ENCODE assay signal across 35 cellular contexts in the genomic region with DNA sequence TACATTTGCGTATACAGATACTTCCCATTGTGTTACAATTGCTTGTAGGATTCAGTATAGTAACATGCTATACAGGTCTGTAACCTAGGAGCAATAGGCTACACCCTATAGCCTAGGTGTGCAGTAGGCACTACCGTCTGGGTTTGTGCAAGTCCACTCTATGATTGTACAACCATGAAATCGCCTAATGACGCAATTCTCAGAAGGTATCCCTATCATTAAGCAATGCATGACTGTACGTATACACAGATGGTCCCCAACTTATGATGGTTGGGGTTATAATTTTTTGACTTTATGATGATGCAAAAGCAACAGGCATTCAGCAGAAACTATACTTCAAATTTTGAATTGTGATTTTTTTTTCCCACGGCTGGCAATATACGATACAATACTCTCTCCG.
A peak's percentile ranks its signal among the peaks of the same experiment; 100 is the strongest.
DNase-seq lines count a peak whose midpoint lies in the region; ATAC-seq, FAIRE-seq and TF ChIP-seq lines count a peak whose summit lies in the region.
"Had no signal": no experiment of that assay in that cellular context is flagged by ENCODE, and none has a peak within 500 bp of the region (broad histone marks: within the 10 kb centered on the region; RNA-seq: fewer than 3 reads in every experiment).

No MANE protein-coding gene starts in this region.

- CTCF ChIA-PET in MCF 10A (lab: Yijun Ruan, JAX) (no interaction called here), HepG2 (lab: Yijun Ruan, JAX; ENCODE audit: low intra/inter-chr PET ratio, low total read pairs) (no interaction called here), IMR-90 (lab: Yijun Ruan, JAX) (no interaction called here)

- TF ChIP-seq RAD21 in HepG2 (CRISPR knock-in tag; IDR thresholded peaks at IDR 0.05) (no peak), IMR-90 (IDR thresholded peaks at IDR 0.05; ENCODE audit: low read length) (no peak)

- H3K27ac Mint-ChIP-seq in MCF 10A (ENCODE audit: low read depth, unreplicated experiment) = no peak overlapping the region
- H3K27ac Mint-ChIP-seq: B cell; CD14-positive monocyte; CD4-positive, alpha-beta memory T cell; CD4-positive, alpha-beta T cell; CD4-positive, CD25-positive, alpha-beta regulatory T cell; CD8-positive, alpha-beta T cell had no signal

- H3K9me1 ChIP-seq in IMR-90 (ENCODE audit: insufficient read depth, low read length) = no peaks in the 10 kb centered on the region

- no peaks in the 10 kb centered on the region for H4K20me1 ChIP-seq in HepG2 (ENCODE audit: insufficient read depth, low read length)
- no peaks in the 10 kb centered on the region for H4K20me1 ChIP-seq in IMR-90 (ENCODE audit: insufficient read depth, low read length)
- H4K20me1 ChIP-seq: BLaER1; BLaER1 treated with 17β-estradiol and CSF1 and Interleukin-3, amounts not matched to agents 10 nM and 100 nM had no signal

- WGBS in HepG2 (ENCODE audit: low lambda C conversion rate) = 37% methylated on average over 8 of the region's 8 CpGs
- 72% methylated on average over 8 of the region's 8 CpGs for WGBS in right lobe of liver (ENCODE audit: insufficient coverage, low coverage, low lambda C conversion rate, missing lambda C conversion rate)
- no CpG with 5 or more reads among the region's 8 CpGs for WGBS in IMR-90 (ENCODE audit: extremely low coverage in 2 of 2, insufficient read length in 1 of 2), 2 experiments

- no peak for ATAC-seq in HepG2
- ATAC-seq in right lobe of liver = no peak
- ATAC-seq in IMR-90 (ENCODE audit: low read depth) = no peak
- ATAC-seq: A549; CD8-positive, alpha-beta T cell had no signal

- no peak overlapping the region for H2BK120ac ChIP-seq in IMR-90 (ENCODE audit: low read depth, low read length)

- H3K4me3 ChIP-seq in breast epithelium (no peak overlapping the region), HepG2 (replicated peaks in 1 of 3; ENCODE audit: insufficient read depth in 1 of 3, low read depth in 2 of 3, low read length in 3 of 3) (no peak overlapping the region), right lobe of liver (no peak overlapping the region), IMR-90 (ENCODE audit: insufficient read depth, low read depth, low read length) (no peak overlapping the region)
- H3K4me3 ChIP-seq: A549; BLaER1; BLaER1 treated with 17β-estradiol and CSF1 and Interleukin-3, amounts not matched to agents 10 nM and 100 nM had no signal

- H3K4ac ChIP-seq in IMR-90 (ENCODE audit: low read depth, low read length) = no peak overlapping the region

- H3K27me3 ChIP-seq in breast epithelium = no peaks in the 10 kb centered on the region
- no peaks in the 10 kb centered on the region for H3K27me3 ChIP-seq in HepG2 (ENCODE audit: control insufficient read depth in 1 of 2, insufficient read depth in 2 of 2, low read length in 2 of 2)
- no peaks in the 10 kb centered on the region for H3K27me3 ChIP-seq in right lobe of liver
- no peaks in the 10 kb centered on the region for H3K27me3 ChIP-seq in IMR-90 (ENCODE audit: control insufficient read depth, insufficient read depth, low read length)
- H3K27me3 ChIP-seq: BE2C; BLaER1; BLaER1 treated with 17β-estradiol and CSF1 and Interleukin-3, amounts not matched to agents 10 nM and 100 nM had no signal

- H2BK20ac ChIP-seq in IMR-90 (ENCODE audit: low read depth, low read length) = no peak overlapping the region

- no peak overlapping the region for H2AFZ ChIP-seq in HepG2 (ENCODE audit: low read length)
- no peak overlapping the region for H2AFZ ChIP-seq in IMR-90 (replicated peaks; ENCODE audit: low read length, poor library complexity)

- H3K4me1 Mint-ChIP-seq in MCF 10A (ENCODE audit: insufficient read depth, unreplicated experiment) = no peaks in the 10 kb centered on the region
- H3K4me1 Mint-ChIP-seq: B cell; CD14-positive monocyte; CD4-positive, alpha-beta memory T cell; CD4-positive, CD25-positive, alpha-beta regulatory T cell; CD8-positive, alpha-beta memory T cell had no signal

- H3K14ac ChIP-seq in IMR-90 (replicated peaks; ENCODE audit: low read depth, low read length) = no peak overlapping the region

- in situ Hi-C loops in HepG2 (cut with HindIII; ENCODE audit: extremely low pct_ligation_motif_present, low pct_unique_long_range_greater_than_20kb) = no loop called here
- in situ Hi-C loops in IMR-90 (cut with MboI; ENCODE audit: low sequenced_read_pairs) = no loop called here

- H3K9me3 ChIP-seq in breast epithelium (peaks cover 9 to 10% of the 10 kb centered on the region in 2 donors), HepG2 (ENCODE audit: low read length) (no peaks in the 10 kb centered on the region), right lobe of liver (no peaks in the 10 kb centered on the region), IMR-90 (ENCODE audit: control insufficient read depth, insufficient read depth, low read length) (peaks cover 5% of the 10 kb centered on the region)
- H3K9me3 ChIP-seq: A549, BE2C, Caco-2 had no signal

- H2AK9ac ChIP-seq in IMR-90 (replicated peaks; ENCODE audit: low read depth, low read length, poor library complexity) = no peak overlapping the region

- TF ChIP-seq CTCF in MCF 10A (IDR thresholded peaks at IDR 0.05; ENCODE audit: unreplicated experiment) (no peak), breast epithelium (IDR thresholded peaks at IDR 0.05) (no peak), HepG2 (CRISPR knock-in tag; IDR thresholded peaks at IDR 0.05) (no peak), right lobe of liver (IDR thresholded peaks at IDR 0.05) (no peak), IMR-90 (conservative IDR thresholded peaks at IDR 0.05; ENCODE audit: low read depth, low read length) (no peak)

- no peak overlapping the region for H3K56ac ChIP-seq in IMR-90 (ENCODE audit: extremely low read depth, insufficient read depth, low read length)

- no peak overlapping the region for H3K23ac ChIP-seq in IMR-90 (ENCODE audit: low read depth, low read length)

- no peak overlapping the region for H4K5ac ChIP-seq in IMR-90 (ENCODE audit: low read depth, low read length)

- dilution Hi-C loops in IMR-90 (cut with HindIII; ENCODE audit: low sequenced_read_pairs, unreplicated experiment) = no loop called here

- BruUV-seq in MCF 10A (replicated peaks; lab: Mats Ljungman, UMichigan) (no TSS peak), HepG2 (replicated peaks; lab: Mats Ljungman, UMichigan) (no TSS peak), IMR-90 (replicated peaks; lab: Mats Ljungman, UMichigan) (no TSS peak)

- FAIRE-seq in HepG2 (lab: Jason Lieb, UNC) = no peak
- FAIRE-seq: A204.1, A549, D721Med had no signal

- H3K4me3 Mint-ChIP-seq in MCF 10A (ENCODE audit: unreplicated experiment) = no peak overlapping the region
- H3K4me3 Mint-ChIP-seq: B cell; CD14-positive monocyte; CD4-positive, alpha-beta memory T cell; CD4-positive, alpha-beta T cell; CD4-positive, CD25-positive, alpha-beta regulatory T cell; CD8-positive, alpha-beta memory T cell; CD8-positive, alpha-beta T cell had no signal

- H3K79me2 ChIP-seq in HepG2 (ENCODE audit: insufficient read depth, low read length) = no peaks in the 10 kb centered on the region

- H3K36me3 Mint-ChIP-seq in MCF 10A (ENCODE audit: insufficient read depth, unreplicated experiment) = no peaks in the 10 kb centered on the region
- H3K36me3 Mint-ChIP-seq: CD14-positive monocyte; CD4-positive, CD25-positive, alpha-beta regulatory T cell; CD8-positive, alpha-beta memory T cell; CD8-positive, alpha-beta T cell had no signal

- H3K18ac ChIP-seq in IMR-90 (ENCODE audit: low read depth, low read length) = no peak overlapping the region

- POLR2A ChIA-PET in MCF 10A (lab: Yijun Ruan, JAX) = no interaction called here
- POLR2A ChIA-PET in HepG2 (lab: Yijun Ruan, JAX) = no interaction called here
- POLR2A ChIA-PET in IMR-90 (lab: Charles Lee; ENCODE audit: unreplicated experiment) = no interaction called here

- H3K4me2 ChIP-seq in HepG2 (ENCODE audit: low read depth, low read length) = no peak overlapping the region
- H3K4me2 ChIP-seq in IMR-90 (ENCODE audit: low read depth, low read length) = no peak overlapping the region
- H3K4me2 ChIP-seq: A549; BLaER1; BLaER1 treated with 17β-estradiol and CSF1 and Interleukin-3, amounts not matched to agents 10 nM and 100 nM had no signal

- intact Hi-C loops in MCF 10A (cut with micrococcal nuclease) = no loop called here
- intact Hi-C loops in breast epithelium (cut with DNase I; ENCODE audit: low total_unique reads) = no loop called here
- intact Hi-C loops in HepG2 (cut with micrococcal nuclease; ENCODE audit: unreplicated experiment) = no loop called here
- intact Hi-C loops in right lobe of liver (cut with DNase I) = no loop called here
- intact Hi-C loops in IMR-90 (cut with micrococcal nuclease) = loop anchor here (2.0 kb wide), 1 partner anchor 61 kb away; no protein-coding TSS in a partner anchor

- H3K9ac ChIP-seq in HepG2 (ENCODE audit: insufficient read depth, low read depth, low read length) (no peak overlapping the region), IMR-90 (ENCODE audit: low read depth, low read length) (no peak overlapping the region)
- H3K9ac ChIP-seq: BLaER1; BLaER1 treated with 17β-estradiol and CSF1 and Interleukin-3, amounts not matched to agents 10 nM and 100 nM had no signal

- H3K4me1 ChIP-seq in breast epithelium (no peaks in the 10 kb centered on the region), HepG2 (ENCODE audit: insufficient read depth, low read length) (no peaks in the 10 kb centered on the region), right lobe of liver (no peaks in the 10 kb centered on the region), IMR-90 (ENCODE audit: control insufficient read depth, insufficient read depth, low read length) (no peaks in the 10 kb centered on the region)
- H3K4me1 ChIP-seq: A549; BE2C; BLaER1; BLaER1 treated with 17β-estradiol and CSF1 and Interleukin-3, amounts not matched to agents 10 nM and 100 nM; Caco-2 had no signal

- H3K79me1 ChIP-seq in IMR-90 (ENCODE audit: low read depth in 1 of 2, low read length in 2 of 2) = no peaks in the 10 kb centered on the region

- no peak overlapping the region for H2AK5ac ChIP-seq in IMR-90 (ENCODE audit: low read depth, low read length)

- H2BK15ac ChIP-seq in IMR-90 (ENCODE audit: low read depth, low read length) = no peak overlapping the region

- H3K27ac ChIP-seq in breast epithelium (no peak overlapping the region), HepG2 (ENCODE audit: extremely low read length, insufficient read depth, low read length) (no peak overlapping the region), right lobe of liver (no peak overlapping the region), IMR-90 (ENCODE audit: insufficient read depth, low read length) (no peak overlapping the region)
- H3K27ac ChIP-seq: 22Rv1; A549; BLaER1; BLaER1 treated with 17β-estradiol and CSF1 and Interleukin-3, amounts not matched to agents 10 nM and 100 nM; C4-2B had no signal

- peaks cover 1% of the 10 kb centered on the region for H3K9me3 Mint-ChIP-seq in MCF 10A (ENCODE audit: unreplicated experiment)

- no peak overlapping the region for H4K91ac ChIP-seq in IMR-90 (ENCODE audit: insufficient read depth, low read depth, low read length)

- no peak overlapping the region for H4K8ac ChIP-seq in IMR-90 (ENCODE audit: low read depth in 2 of 2, low read length in 2 of 2)

- no peak overlapping the region for H2BK5ac ChIP-seq in IMR-90 (ENCODE audit: low read depth, low read length, poor library complexity, severe bottlenecking)

- H3K27me3 Mint-ChIP-seq in MCF 10A (ENCODE audit: insufficient read depth, unreplicated experiment) = no peaks in the 10 kb centered on the region
- H3K27me3 Mint-ChIP-seq: B cell; CD4-positive, alpha-beta memory T cell; CD4-positive, alpha-beta T cell; CD8-positive, alpha-beta memory T cell had no signal

- TF ChIP-seq EP300 in HepG2 (IDR thresholded peaks at IDR 0.05; ENCODE audit: low read depth in 2 of 2, low read length in 2 of 2) (no peak), HepG2 (CRISPR knock-in tag; IDR thresholded peaks at IDR 0.05; ENCODE audit: borderline replicate concordance) (no peak)

- DNase-seq in MCF 10A (ENCODE audit: unreplicated experiment) = peak; percentile 37
- no peak for DNase-seq in breast epithelium (ENCODE audit: low spot score in 2 of 2)
- no peak for DNase-seq in HepG2 (ENCODE audit: low spot score)
- DNase-seq in right lobe of liver = no peak
- DNase-seq in IMR-90 = no peak
- DNase-seq in islet precursor cell = no peak
- DNase-seq: 8988T; ACHN; AML-193; BE2C; C1 segment of cervical spinal cord; Caco-2; Calu3; CD4-positive, alpha-beta memory T cell; CD4-positive, alpha-beta T cell; CD4-positive, CD25-positive, alpha-beta regulatory T cell; CD8-positive, alpha-beta memory T cell; CD8-positive, alpha-beta T cell; COR-L47; DMS 273 treated with DMSO at 0.1 percent for 48 hours; DMS153; DMS53; DMS79; DMS79 treated with DMSO at 0.1 percent for 48 hours; DND-41; EL had no signal

- H3K36me3 ChIP-seq in breast epithelium = no peaks in the 10 kb centered on the region
- no peaks in the 10 kb centered on the region for H3K36me3 ChIP-seq in HepG2 (replicated peaks in 1 of 2; ENCODE audit: control insufficient read depth in 1 of 2, insufficient read depth in 2 of 2, low read length in 2 of 2)
- no peaks in the 10 kb centered on the region for H3K36me3 ChIP-seq in right lobe of liver
- H3K36me3 ChIP-seq in IMR-90 (ENCODE audit: control insufficient read depth, insufficient read depth, low read length) = no peaks in the 10 kb centered on the region
- H3K36me3 ChIP-seq: BE2C; BLaER1; BLaER1 treated with 17β-estradiol and CSF1 and Interleukin-3, amounts not matched to agents 10 nM and 100 nM had no signal

- TF ChIP-seq POLR2A in breast epithelium (IDR thresholded peaks at IDR 0.05) (no peak), HepG2 (IDR thresholded peaks at IDR 0.05; ENCODE audit: insufficient read depth in 1 of 2, low read depth in 2 of 2, low read length in 2 of 2) (no peak), right lobe of liver (IDR thresholded peaks at IDR 0.05) (no peak), IMR-90 (IDR thresholded peaks at IDR 0.05; ENCODE audit: low read depth, low read length) (no peak)
